Comparison of ENCODE assay signal across 16 cellular contexts in genomic region chr2:96805026-96805425, GRCh38. TPM values are rescaled to one million over a fixed set of nuclear protein-coding genes. Genes with fewer than 3 reads are reported as not detected.
DNase-seq lines count a peak whose midpoint lies in the region; ATAC-seq, FAIRE-seq and TF ChIP-seq lines count a peak whose summit lies in the region.
"Had no signal": no experiment of that assay in that cellular context is flagged by ENCODE, and none has a peak within 500 bp of the region (broad histone marks: within the 10 kb centered on the region; RNA-seq: fewer than 3 reads in every experiment).

No MANE protein-coding gene starts in this region.

- H3K27me3 Mint-ChIP-seq in T-cell (no peaks in the 10 kb centered on the region), glutamatergic neuron (ENCODE audit: unreplicated experiment) (peaks cover 2% of the 10 kb centered on the region)

- H3K4me1 ChIP-seq in HepG2 (ENCODE audit: insufficient read depth, low read length) (peaks cover 56% of the 10 kb centered on the region), right lobe of liver (peaks cover 0 to 6% (median 0%) of the 10 kb centered on the region in 4 donors), spleen (peaks cover 7 to 73% (median 42%) of the 10 kb centered on the region in 6 donors)

- H3K4me3 ChIP-seq in HepG2 (replicated peaks in 1 of 3; ENCODE audit: insufficient read depth in 1 of 3, low read depth in 2 of 3, low read length in 3 of 3) (peak overlapping the region in 1 of 3 experiments; percentile 15; a peak in 1 of 6 replicates), right lobe of liver (no peak overlapping the region), spleen (no peak overlapping the region)
- H3K4me3 ChIP-seq: GM12878 had no signal

- in situ Hi-C loops in HepG2 (cut with HindIII; ENCODE audit: extremely low pct_ligation_motif_present, low pct_unique_long_range_greater_than_20kb) = no loop called here

- TF ChIP-seq CTCF in HepG2 (CRISPR knock-in tag; IDR thresholded peaks at IDR 0.05) = no peak
- TF ChIP-seq CTCF in right lobe of liver (IDR thresholded peaks at IDR 0.05) = no peak
- no peak for TF ChIP-seq CTCF in glutamatergic neuron (IDR thresholded peaks at IDR 0.05; ENCODE audit: partially characterized antibody, unreplicated experiment)
- TF ChIP-seq CTCF in spleen (IDR thresholded peaks at IDR 0.05 in 8 of 11, conservative IDR thresholded peaks at IDR 0.05 in 3 of 11) = no peak

- no peak for TF ChIP-seq RAD21 in HepG2 (CRISPR knock-in tag; IDR thresholded peaks at IDR 0.05)

- no peak overlapping the region for H2AFZ ChIP-seq in HepG2 (ENCODE audit: low read length)

- DNase-seq in HepG2 (ENCODE audit: low spot score) (no peak), right lobe of liver (no peak), T-cell (no peak), glutamatergic neuron (no peak), spleen (no peak), amygdala (lab: John Stamatoyannopoulos, UW) (no peak), iPS-NIHi11 (ENCODE audit: low spot score) (no peak)
- DNase-seq: 8988T, C1 segment of cervical spinal cord, Calu3, DMS 273 treated with DMSO at 0.1 percent for 48 hours, GOT3, H9 had no signal

- H4K20me1 ChIP-seq in HepG2 (ENCODE audit: insufficient read depth, low read length) = no peaks in the 10 kb centered on the region

- H3K36me3 ChIP-seq in HepG2 (replicated peaks in 1 of 2; ENCODE audit: control insufficient read depth in 1 of 2, insufficient read depth in 2 of 2, low read length in 2 of 2) (peaks cover 3 to 4% of the 10 kb centered on the region in 2 experiments; a peak in 3 of 5 replicates), right lobe of liver (no peaks in the 10 kb centered on the region), spleen (peaks cover 0 to 36% (median 6%) of the 10 kb centered on the region in 6 donors)

- H3K79me2 ChIP-seq in HepG2 (ENCODE audit: insufficient read depth, low read length) = no peaks in the 10 kb centered on the region

- no TSS peak for BruUV-seq in HepG2 (replicated peaks; lab: Mats Ljungman, UMichigan)

- peak overlapping the region; percentile 53; the same call in 1 of the 2 replicates for H3K4me2 ChIP-seq in HepG2 (ENCODE audit: low read depth, low read length)

- H3K36me3 Mint-ChIP-seq in T-cell (peaks cover 2% of the 10 kb centered on the region), glutamatergic neuron (ENCODE audit: unreplicated experiment) (no peaks in the 10 kb centered on the region)

- FAIRE-seq in HepG2 (lab: Jason Lieb, UNC) = no peak
- FAIRE-seq: GM12878, GM18507 had no signal

- no peak overlapping the region for H3K4me3 Mint-ChIP-seq in T-cell
- H3K4me3 Mint-ChIP-seq in glutamatergic neuron (ENCODE audit: unreplicated experiment) = no peak overlapping the region
- H3K4me3 Mint-ChIP-seq: H9 had no signal

- H3K27me3 ChIP-seq in HepG2 (ENCODE audit: control insufficient read depth in 1 of 2, insufficient read depth in 2 of 2, low read length in 2 of 2) (no peaks in the 10 kb centered on the region), right lobe of liver (no peaks in the 10 kb centered on the region), spleen (replicated peaks in 1 of 7) (no peaks in the 10 kb centered on the region)

- TF ChIP-seq EP300 in HepG2 (IDR thresholded peaks at IDR 0.05; ENCODE audit: low read depth in 2 of 2, low read length in 2 of 2) = no peak
- TF ChIP-seq EP300 in HepG2 (CRISPR knock-in tag; IDR thresholded peaks at IDR 0.05; ENCODE audit: borderline replicate concordance) = no peak

- POLR2A ChIA-PET in HepG2 (lab: Yijun Ruan, JAX) = interaction anchor here (3.1 kb wide), 1 partner anchor 11 kb away, joined by 22 read pairs; the partner anchor contains the start of gene CNNM3
- POLR2A ChIA-PET in T-cell (lab: Charles Lee) = interaction anchor here in 1 of 2 donors (0.7 kb wide), 1 partner anchor 571 kb away, joined by 7 read pairs; no protein-coding TSS in a partner anchor

- TF ChIP-seq POLR2A in HepG2 (IDR thresholded peaks at IDR 0.05; ENCODE audit: insufficient read depth in 1 of 2, low read depth in 2 of 2, low read length in 2 of 2) (no peak), right lobe of liver (IDR thresholded peaks at IDR 0.05) (no peak), spleen (IDR thresholded peaks at IDR 0.05) (no peak)

- H3K4me1 Mint-ChIP-seq in T-cell (peaks cover 21 to 34% (median 28%) of the 10 kb centered on the region in 3 donors), glutamatergic neuron (ENCODE audit: low read depth, unreplicated experiment) (peaks cover 4% of the 10 kb centered on the region)
- H3K4me1 Mint-ChIP-seq: H9 had no signal

- CTCF ChIA-PET in HepG2 (lab: Yijun Ruan, JAX; ENCODE audit: low intra/inter-chr PET ratio, low total read pairs) (no interaction called here), T-cell (lab: Charles Lee) (interaction anchor here (0.6 to 0.7 kb wide), 3 partner anchors 13 to 222 kb away, joined by 3 to 4 read pairs (median 3); no protein-coding TSS in a partner anchor)

- H3K27ac Mint-ChIP-seq in T-cell (peak overlapping the region; percentile 57 to 83), glutamatergic neuron (ENCODE audit: unreplicated experiment) (peak overlapping the region; percentile 73)
- H3K27ac Mint-ChIP-seq: H9 had no signal

- H3K9me3 ChIP-seq in HepG2 (ENCODE audit: low read length) (no peaks in the 10 kb centered on the region), right lobe of liver (no peaks in the 10 kb centered on the region), spleen (no peaks in the 10 kb centered on the region)

- intact Hi-C loops in HepG2 (cut with micrococcal nuclease; ENCODE audit: unreplicated experiment) = loop anchor here (2.0 kb wide), 1 partner anchor 200 kb away; no protein-coding TSS in a partner anchor
- intact Hi-C loops in right lobe of liver (cut with DNase I) = no loop called here
- intact Hi-C loops in spleen (cut with DNase I; ENCODE audit: low total_unique reads) = no loop called here

- H3K9ac ChIP-seq in HepG2 (ENCODE audit: insufficient read depth, low read depth, low read length) = peak overlapping the region; percentile 37; the same call in 1 of the 2 replicates

- ATAC-seq in HepG2 (no peak), right lobe of liver (no peak), T-cell (replicated peaks in 1 of 4) (no peak), GM21619 (IDR thresholded peaks at IDR 0.05; ENCODE audit: unreplicated experiment) (no peak)
- ATAC-seq: GM12878 had no signal

- H3K27ac ChIP-seq in HepG2 (ENCODE audit: extremely low read length, insufficient read depth, low read length) (peak overlapping the region; percentile 66), right lobe of liver (no peak overlapping the region), spleen (peak overlapping the region in 5 of 8 donors; percentile 1 to 59 (median 34))

- H3K9me3 Mint-ChIP-seq in T-cell (no peaks in the 10 kb centered on the region), glutamatergic neuron (ENCODE audit: unreplicated experiment) (peaks cover 5% of the 10 kb centered on the region)

RNA-seq across cellular contexts. Expression of gene CNNM3, which starts 11.0 kb away (rescaled TPM):
- total RNA-seq in HepG2 (2016; rRNA removed; fragmentation: Illumina TruSeq; extraction: Trizol) = 8.4 and 21.2 TPM in 2 replicates
- total RNA-seq in HepG2 (2016; cell fraction: cytosol; rRNA removed; fragmentation: Illumina TruSeq; extraction: Trizol; ENCODE audit: low read depth) = 5.5 and 5.9 TPM in 2 replicates
- total RNA-seq in HepG2 (2016; cell fraction: insoluble cytoplasmic fraction; rRNA removed; fragmentation: Illumina TruSeq; extraction: Trizol) = 6.5 and 21.5 TPM in 2 replicates
- 8.5 and 9.2 TPM in 2 replicates for total RNA-seq in HepG2 (2016; cell fraction: membrane; rRNA removed; fragmentation: Illumina TruSeq; extraction: Trizol)
- total RNA-seq in HepG2 (2016; cell fraction: nucleus; rRNA removed; fragmentation: Illumina TruSeq; extraction: Trizol) = 22.7 and 27.7 TPM in 2 replicates
- polyA plus RNA-seq in HepG2 (2011; rRNA removed) = 27.9 and 43.4 TPM in 2 replicates
- 24.2 and 26.5 TPM in 2 replicates for polyA plus RNA-seq in HepG2 (2011; cell fraction: cytosol; rRNA removed)
- 68.4 and 71.2 TPM in 2 replicates for polyA plus RNA-seq in HepG2 (2011; cell fraction: nucleus; rRNA removed)
- polyA plus RNA-seq in HepG2 (2012) = 35.8 and 38.5 TPM in 2 replicates
- 4.3 and 4.5 TPM in 2 replicates for polyA plus RNA-seq in HepG2 (2016; cell fraction: cytosol; fragmentation: Illumina TruSeq; extraction: Trizol; ENCODE audit: low read depth)
- 11.7 and 14.4 TPM in 2 replicates for polyA plus RNA-seq in HepG2 (2016; cell fraction: insoluble cytoplasmic fraction; fragmentation: Illumina TruSeq; extraction: Trizol; ENCODE audit: low read depth)
- 10.0 and 11.0 TPM in 2 replicates for polyA plus RNA-seq in HepG2 (2016; cell fraction: membrane; fragmentation: Illumina TruSeq; extraction: Trizol; ENCODE audit: low read depth)
- polyA plus RNA-seq in HepG2 (2016; cell fraction: nucleus; fragmentation: Illumina TruSeq; extraction: Trizol; ENCODE audit: insufficient read depth, low read depth) = 48.6 and 52.0 TPM in 2 replicates
- 49.9 and 152 TPM in 2 replicates for polyA minus RNA-seq in HepG2 (2011; rRNA and poly(A)+ RNA removed; ENCODE audit: low replicate concordance)
- 50.4 and 69.9 TPM in 2 replicates for polyA minus RNA-seq in HepG2 (2011; cell fraction: cytosol; rRNA and poly(A)+ RNA removed)
- polyA minus RNA-seq in HepG2 (2011; cell fraction: nucleus; rRNA and poly(A)+ RNA removed) = 56.1 and 70.2 TPM in 2 replicates
- total RNA-seq in right lobe of liver = 10 to 100 TPM; 11.5 to 37.6 (median 21.6) TPM
- total RNA-seq in T-cell = 10 to 100 TPM; 44.2 to 55.3 (median 48.0) TPM
- total RNA-seq in glutamatergic neuron (ENCODE audit: unreplicated experiment) = 22.3 TPM
- 10 to 100 TPM; 20.7 to 37.8 (median 25.6) TPM for total RNA-seq in spleen
- 1 to 10 TPM; 3.7 to 7.8 (median 3.7) TPM for polyA plus RNA-seq in spleen

RNA-seq across cellular contexts. Expression of gene ANKRD23, which starts 38.8 kb away (rescaled TPM):
- total RNA-seq in HepG2 (2016; rRNA removed; fragmentation: Illumina TruSeq; extraction: Trizol) (0.35 and 1.5 TPM in 2 replicates), right lobe of liver (1 to 10 TPM in 5 of 6 experiments, under 1 TPM in 1; 0.98 to 4.0 (median 2.7) TPM), T-cell (10 to 100 TPM; 10.1 to 19.5 (median 16.4) TPM), glutamatergic neuron (ENCODE audit: unreplicated experiment) (5.7 TPM), spleen (10 to 100 TPM in 3 of 7 donors, 1 to 10 TPM in 4; 4.6 to 19.8 (median 9.3) TPM)
- 0.35 and 0.51 TPM in 2 replicates for total RNA-seq in HepG2 (2016; cell fraction: cytosol; rRNA removed; fragmentation: Illumina TruSeq; extraction: Trizol; ENCODE audit: low read depth)
- 0.61 and 2.2 TPM in 2 replicates for total RNA-seq in HepG2 (2016; cell fraction: insoluble cytoplasmic fraction; rRNA removed; fragmentation: Illumina TruSeq; extraction: Trizol)
- 0.77 and 0.90 TPM in 2 replicates for total RNA-seq in HepG2 (2016; cell fraction: membrane; rRNA removed; fragmentation: Illumina TruSeq; extraction: Trizol)
- 2.3 and 2.8 TPM in 2 replicates for total RNA-seq in HepG2 (2016; cell fraction: nucleus; rRNA removed; fragmentation: Illumina TruSeq; extraction: Trizol)
- polyA plus RNA-seq in HepG2 (2011; rRNA removed) (1.6 and 2.7 TPM in 2 replicates), spleen (1 to 10 TPM; 2.4 to 4.9 (median 3.9) TPM)
- 0.71 and 0.90 TPM in 2 replicates for polyA plus RNA-seq in HepG2 (2011; cell fraction: cytosol; rRNA removed)
- 17.9 and 22.1 TPM in 2 replicates for polyA plus RNA-seq in HepG2 (2011; cell fraction: nucleus; rRNA removed)
- 0.72 and 2.1 TPM in 2 replicates for polyA plus RNA-seq in HepG2 (2012)
- 0.47 and 0.50 TPM in 2 replicates for polyA plus RNA-seq in HepG2 (2016; cell fraction: cytosol; fragmentation: Illumina TruSeq; extraction: Trizol; ENCODE audit: low read depth)
- polyA plus RNA-seq in HepG2 (2016; cell fraction: insoluble cytoplasmic fraction; fragmentation: Illumina TruSeq; extraction: Trizol; ENCODE audit: low read depth) = 0.32 and 0.50 TPM in 2 replicates
- polyA plus RNA-seq in HepG2 (2016; cell fraction: membrane; fragmentation: Illumina TruSeq; extraction: Trizol; ENCODE audit: low read depth) = 0.47 and 0.74 TPM in 2 replicates
- 9.2 and 10.4 TPM in 2 replicates for polyA plus RNA-seq in HepG2 (2016; cell fraction: nucleus; fragmentation: Illumina TruSeq; extraction: Trizol; ENCODE audit: insufficient read depth, low read depth)
- polyA minus RNA-seq in HepG2 (2011; rRNA and poly(A)+ RNA removed; ENCODE audit: low replicate concordance) = 1.6 and 5.1 TPM in 2 replicates
- polyA minus RNA-seq in HepG2 (2011; cell fraction: cytosol; rRNA and poly(A)+ RNA removed) = not detected in 2 replicates
- polyA minus RNA-seq in HepG2 (2011; cell fraction: nucleus; rRNA and poly(A)+ RNA removed) = 3.9 and 4.1 TPM in 2 replicates

RNA-seq across cellular contexts. Expression of gene CNNM4, which starts 44.3 kb away (rescaled TPM):
- total RNA-seq in HepG2 (2016; rRNA removed; fragmentation: Illumina TruSeq; extraction: Trizol) = 3.0 and 5.9 TPM in 2 replicates
- total RNA-seq in HepG2 (2016; cell fraction: cytosol; rRNA removed; fragmentation: Illumina TruSeq; extraction: Trizol; ENCODE audit: low read depth) = 1.1 and 2.4 TPM in 2 replicates
- total RNA-seq in HepG2 (2016; cell fraction: insoluble cytoplasmic fraction; rRNA removed; fragmentation: Illumina TruSeq; extraction: Trizol) = 2.3 and 6.5 TPM in 2 replicates
- total RNA-seq in HepG2 (2016; cell fraction: membrane; rRNA removed; fragmentation: Illumina TruSeq; extraction: Trizol) = 2.0 and 2.2 TPM in 2 replicates
- total RNA-seq in HepG2 (2016; cell fraction: nucleus; rRNA removed; fragmentation: Illumina TruSeq; extraction: Trizol) = 6.5 and 8.1 TPM in 2 replicates
- polyA plus RNA-seq in HepG2 (2011; rRNA removed) = 8.4 and 9.8 TPM in 2 replicates
- polyA plus RNA-seq in HepG2 (2011; cell fraction: cytosol; rRNA removed) = 8.0 and 8.1 TPM in 2 replicates
- 9.1 and 9.4 TPM in 2 replicates for polyA plus RNA-seq in HepG2 (2011; cell fraction: nucleus; rRNA removed)
- 7.9 and 10.3 TPM in 2 replicates for polyA plus RNA-seq in HepG2 (2012)
- polyA plus RNA-seq in HepG2 (2016; cell fraction: cytosol; fragmentation: Illumina TruSeq; extraction: Trizol; ENCODE audit: low read depth) = 0.29 and 0.40 TPM in 2 replicates
- polyA plus RNA-seq in HepG2 (2016; cell fraction: insoluble cytoplasmic fraction; fragmentation: Illumina TruSeq; extraction: Trizol; ENCODE audit: low read depth) = 2.5 and 3.5 TPM in 2 replicates
- polyA plus RNA-seq in HepG2 (2016; cell fraction: membrane; fragmentation: Illumina TruSeq; extraction: Trizol; ENCODE audit: low read depth) = 0.74 and 1.2 TPM in 2 replicates
- polyA plus RNA-seq in HepG2 (2016; cell fraction: nucleus; fragmentation: Illumina TruSeq; extraction: Trizol; ENCODE audit: insufficient read depth, low read depth) = 11.8 and 13.7 TPM in 2 replicates
- polyA minus RNA-seq in HepG2 (2011; rRNA and poly(A)+ RNA removed; ENCODE audit: low replicate concordance) = 13.7 and 29.0 TPM in 2 replicates
- polyA minus RNA-seq in HepG2 (2011; cell fraction: cytosol; rRNA and poly(A)+ RNA removed) = 9.9 and 11.2 TPM in 2 replicates
- polyA minus RNA-seq in HepG2 (2011; cell fraction: nucleus; rRNA and poly(A)+ RNA removed) = 5.8 and 8.3 TPM in 2 replicates
- total RNA-seq in right lobe of liver = 1 to 10 TPM; 2.3 to 4.9 (median 3.7) TPM
- 1 to 10 TPM; 5.3 to 9.4 (median 6.4) TPM for total RNA-seq in T-cell
- 15.4 TPM for total RNA-seq in glutamatergic neuron (ENCODE audit: unreplicated experiment)
- total RNA-seq in spleen = 10 to 100 TPM in 3 of 7 donors, 1 to 10 TPM in 4; 5.7 to 14.4 (median 9.4) TPM
- polyA plus RNA-seq in spleen = 1 to 10 TPM; 1.5 to 3.3 (median 2.8) TPM

RNA-seq across cellular contexts. Expression of gene ANKRD39, which starts 52.8 kb away (rescaled TPM):
- total RNA-seq in HepG2 (2016; rRNA removed; fragmentation: Illumina TruSeq; extraction: Trizol) = 23.2 and 26.7 TPM in 2 replicates
- 40.7 and 45.8 TPM in 2 replicates for total RNA-seq in HepG2 (2016; cell fraction: cytosol; rRNA removed; fragmentation: Illumina TruSeq; extraction: Trizol; ENCODE audit: low read depth)
- total RNA-seq in HepG2 (2016; cell fraction: insoluble cytoplasmic fraction; rRNA removed; fragmentation: Illumina TruSeq; extraction: Trizol) = 26.3 and 27.1 TPM in 2 replicates
- total RNA-seq in HepG2 (2016; cell fraction: membrane; rRNA removed; fragmentation: Illumina TruSeq; extraction: Trizol) = 37.4 and 41.3 TPM in 2 replicates
- total RNA-seq in HepG2 (2016; cell fraction: nucleus; rRNA removed; fragmentation: Illumina TruSeq; extraction: Trizol) = 10.3 and 11.7 TPM in 2 replicates
- polyA plus RNA-seq in HepG2 (2011; rRNA removed) = 24.8 and 27.8 TPM in 2 replicates
- 18.3 and 31.5 TPM in 2 replicates for polyA plus RNA-seq in HepG2 (2011; cell fraction: cytosol; rRNA removed)
- 24.2 and 29.2 TPM in 2 replicates for polyA plus RNA-seq in HepG2 (2011; cell fraction: nucleus; rRNA removed)
- 14.6 and 20.3 TPM in 2 replicates for polyA plus RNA-seq in HepG2 (2012)
- polyA plus RNA-seq in HepG2 (2016; cell fraction: cytosol; fragmentation: Illumina TruSeq; extraction: Trizol; ENCODE audit: low read depth) = 55.3 and 63.9 TPM in 2 replicates
- 33.9 and 35.0 TPM in 2 replicates for polyA plus RNA-seq in HepG2 (2016; cell fraction: insoluble cytoplasmic fraction; fragmentation: Illumina TruSeq; extraction: Trizol; ENCODE audit: low read depth)
- 40.8 and 47.0 TPM in 2 replicates for polyA plus RNA-seq in HepG2 (2016; cell fraction: membrane; fragmentation: Illumina TruSeq; extraction: Trizol; ENCODE audit: low read depth)
- 23.0 and 24.9 TPM in 2 replicates for polyA plus RNA-seq in HepG2 (2016; cell fraction: nucleus; fragmentation: Illumina TruSeq; extraction: Trizol; ENCODE audit: insufficient read depth, low read depth)
- polyA minus RNA-seq in HepG2 (2011; rRNA and poly(A)+ RNA removed; ENCODE audit: low replicate concordance) = 10.9 and 17.9 TPM in 2 replicates
- 4.6 and 5.6 TPM in 2 replicates for polyA minus RNA-seq in HepG2 (2011; cell fraction: cytosol; rRNA and poly(A)+ RNA removed)
- polyA minus RNA-seq in HepG2 (2011; cell fraction: nucleus; rRNA and poly(A)+ RNA removed) = 8.2 and 14.2 TPM in 2 replicates
- 10 to 100 TPM in 3 of 6 experiments, 1 to 10 TPM in 3; 6.0 to 16.3 (median 9.7) TPM for total RNA-seq in right lobe of liver
- total RNA-seq in T-cell = 10 to 100 TPM; 16.9 to 25.0 (median 19.2) TPM
- total RNA-seq in glutamatergic neuron (ENCODE audit: unreplicated experiment) = 25.7 TPM
- total RNA-seq in spleen = 10 to 100 TPM; 13.6 to 32.2 (median 22.5) TPM
- 10 to 100 TPM; 13.7 to 17.7 (median 15.8) TPM for polyA plus RNA-seq in spleen

Comparison
In these comparisons a context has a peak if more than half of its experiments do, and no peak if none do; other contexts are left out.
1. H3K27ac ChIP-seq: peak in HepG2 (single experiment) and spleen (5 of 8); none in right lobe of liver (0 of 3).